In the genomic region with DNA sequence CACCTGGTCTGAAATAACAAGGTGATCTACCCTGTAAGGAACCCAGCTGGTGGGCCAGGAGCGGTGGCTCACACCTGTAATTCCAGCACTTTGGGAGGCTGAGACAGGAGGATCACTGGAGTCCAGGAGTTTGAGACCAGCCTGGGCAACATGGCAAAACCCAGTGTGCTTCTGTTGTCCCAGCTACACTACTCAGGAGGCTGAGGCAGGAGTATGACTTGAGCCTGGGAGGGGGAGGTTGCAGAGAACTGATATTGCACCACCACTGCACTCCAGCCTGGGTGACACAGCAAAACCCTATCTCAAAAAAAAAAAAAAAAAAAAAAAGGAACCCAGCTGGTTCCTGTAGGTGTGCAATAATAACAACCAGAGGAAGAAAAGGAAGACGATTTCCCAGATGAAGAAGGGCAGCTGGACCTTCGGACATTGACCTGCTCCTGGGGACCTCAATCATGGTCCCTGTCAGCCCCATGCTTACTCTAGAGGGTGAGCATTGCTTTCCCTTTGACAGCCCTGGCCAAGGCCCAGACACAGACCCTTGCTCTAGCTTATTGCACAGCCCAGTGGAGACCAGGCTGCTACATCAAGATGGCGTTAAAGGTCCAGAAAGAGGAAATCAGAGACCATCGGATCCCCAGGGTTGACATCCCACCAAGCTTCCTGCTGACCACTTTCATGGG, we compare ENCODE assay signal across 11 cellular contexts. TPM values are rescaled to one million over a fixed set of nuclear protein-coding genes. Genes with fewer than 3 reads are reported as not detected.
DNase-seq lines count a peak whose midpoint lies in the region; ATAC-seq, FAIRE-seq and TF ChIP-seq lines count a peak whose summit lies in the region.
"Had no signal": no experiment of that assay in that cellular context is flagged by ENCODE, and none has a peak within 500 bp of the region (broad histone marks: within the 10 kb centered on the region; RNA-seq: fewer than 3 reads in every experiment).

No MANE protein-coding gene starts in this region.

- DNase-seq in GF-D8 (lab: John Stamatoyannopoulos, UW) (peak; percentile 46), PC-9 (peak; percentile 49 to 78), H1 (ENCODE audit: low read depth in 1 of 2, low spot score in 2 of 2) (no peak), osteoblast (ENCODE audit: insufficient read length, low spot score, missing footprints) (peak; percentile 43), DMS153 (lab: John Stamatoyannopoulos, UW) (no peak), medulla oblongata (ENCODE audit: extremely low spot score) (no peak)
- DNase-seq: NCI-H1694 treated with DMSO at 0.1 percent for 48 hours, SHP77 treated with DMSO at 0.1 percent for 48 hours had no signal

- H3K23ac ChIP-seq in H1 (ENCODE audit: insufficient read length), result no peak overlapping the region

- H3K36me3 ChIP-seq in PC-9 (ENCODE audit: low read depth) (peaks cover 19% of the 10 kb centered on the region), H1 (ENCODE audit: control insufficient read depth in 2 of 4, insufficient read depth in 4 of 4, low read length in 3 of 4) (peaks cover 9 to 14% (median 10%) of the 10 kb centered on the region in 4 experiments; a peak in 7 of 8 replicates), osteoblast (ENCODE audit: insufficient read depth, low read length) (peaks cover 25% of the 10 kb centered on the region)

- no peak for TF ChIP-seq RAD21 in H1 (IDR thresholded peaks at IDR 0.05 in 1 of 2, conservative IDR thresholded peaks at IDR 0.05 in 1 of 2; ENCODE audit: low read depth in 2 of 2, low read length in 2 of 2)

- TF ChIP-seq CTCF in PC-9 (conservative IDR thresholded peaks at IDR 0.05) (no peak; the same call in 1 of the 2 replicates), H1 (IDR thresholded peaks at IDR 0.05; ENCODE audit: control extremely low read depth in 1 of 3, insufficient read depth in 1 of 3, low read depth in 1 of 3, low read length in 3 of 3) (no peak), osteoblast (IDR thresholded peaks at IDR 0.05; ENCODE audit: extremely low read depth, low read depth, low read length) (no peak)

- no peak for TF ChIP-seq POLR2A in H1 (IDR thresholded peaks at IDR 0.05; ENCODE audit: control extremely low read depth in 1 of 2, low read depth in 2 of 2, low read length in 2 of 2)

- H3K4ac ChIP-seq in H1 (replicated peaks; ENCODE audit: insufficient read length, low read depth, low read length), result no peak overlapping the region

- H3K4me1 ChIP-seq in PC-9 (replicated peaks; ENCODE audit: insufficient read depth) (peaks cover 47% of the 10 kb centered on the region), H1 (replicated peaks in 1 of 4; ENCODE audit: control insufficient read depth in 3 of 4, insufficient read depth in 4 of 4, low read length in 3 of 4) (peaks cover 7 to 16% (median 9%) of the 10 kb centered on the region in 4 experiments), osteoblast (ENCODE audit: insufficient read depth, low read length) (peaks cover 14% of the 10 kb centered on the region)

- no peak overlapping the region for H3K56ac ChIP-seq in H1 (replicated peaks; ENCODE audit: insufficient read length, low read depth, low read length)

- H3K4me3 ChIP-seq in PC-9 (no peak overlapping the region), H1 (ENCODE audit: extremely low read depth in 1 of 4, insufficient read depth in 2 of 4, low read depth in 3 of 4, low read length in 4 of 4) (no peak overlapping the region), osteoblast (ENCODE audit: insufficient read depth, low read length) (no peak overlapping the region)
- H3K4me3 ChIP-seq: vagina had no signal

- H2BK12ac ChIP-seq in H1 (ENCODE audit: low read depth, low read length), result peak overlapping the region; percentile 22; the same call in 1 of the 2 replicates

- H3K18ac ChIP-seq in H1 (ENCODE audit: extremely low read depth, low read length), result no peak overlapping the region

- FAIRE-seq in H1 (lab: Jason Lieb, UNC), result no peak

- H2AFZ ChIP-seq in PC-9 (no peak overlapping the region), H1 (ENCODE audit: low read length) (no peak overlapping the region), osteoblast (ENCODE audit: low read length) (no peak overlapping the region)

- WGBS in H1 (ENCODE audit: extremely low coverage in 1 of 2, insufficient coverage in 1 of 2, insufficient read length in 1 of 2, insufficient replicate concordance in 2 of 2, low coverage in 1 of 2, low lambda C conversion rate in 2 of 2, missing lambda C conversion rate in 1 of 2), 2 experiments, result 94% methylated on average over 4 of the region's 5 CpGs; no CpG with 5 or more reads in 1 of the 2 experiments

- no peaks in the 10 kb centered on the region for H3K27me3 ChIP-seq in PC-9 (ENCODE audit: insufficient read depth, low read depth)
- H3K27me3 ChIP-seq in H1 (replicated peaks in 1 of 4; ENCODE audit: control insufficient read depth in 3 of 4, extremely low read depth in 1 of 4, insufficient read depth in 3 of 4, low read length in 3 of 4), result peaks cover 0 to 6% (median 3%) of the 10 kb centered on the region in 4 experiments; a peak in 3 of 7 replicates
- no peaks in the 10 kb centered on the region for H3K27me3 ChIP-seq in osteoblast (ENCODE audit: insufficient read depth, low read length)
- H3K27me3 ChIP-seq: vagina had no signal

- H3F3A ChIP-seq in PC-9 (ENCODE audit: insufficient read depth, low read depth), result peaks cover 30% of the 10 kb centered on the region

- H4K20me1 ChIP-seq in PC-9 (ENCODE audit: insufficient read depth) (peaks cover 28% of the 10 kb centered on the region), H1 (replicated peaks in 1 of 2; ENCODE audit: control insufficient read depth in 1 of 2, insufficient read depth in 2 of 2, low read length in 2 of 2) (peaks cover 3 to 5% of the 10 kb centered on the region in 2 experiments), osteoblast (ENCODE audit: insufficient read depth, low read length) (peaks cover 26% of the 10 kb centered on the region)

- peak overlapping the region; percentile 32; the same call in 1 of the 2 replicates for H3K4me2 ChIP-seq in PC-9
- no peak overlapping the region for H3K4me2 ChIP-seq in H1 (ENCODE audit: insufficient read depth in 1 of 2, low read depth in 2 of 2, low read length in 2 of 2)
- H3K4me2 ChIP-seq in osteoblast (ENCODE audit: insufficient read depth, low read length), result no peak overlapping the region

- 0 out of 2 replicates have a peak overlapping the region, but pooled peaks have one; percentile 61 for H2AK5ac ChIP-seq in H1 (ENCODE audit: low read depth, low read length)

- CTCF ChIA-PET in PC-9 (lab: Charles Lee) (interaction anchor here (0.6 to 1.6 kb wide), 6 partner anchors 8 to 206 kb away, joined by 3 to 10 read pairs (median 4); no protein-coding TSS in a partner anchor), H1 (lab: Charles Lee; ENCODE audit: partially characterized antibody) (interaction anchor here (0.7 to 8.9 kb wide), 9 partner anchors 13 to 155 kb away, joined by 3 to 83 read pairs (median 3); no protein-coding TSS in a partner anchor)

- no peaks in the 10 kb centered on the region for H3K79me1 ChIP-seq in H1 (ENCODE audit: low read depth, low read length)

- no peak overlapping the region for H3K14ac ChIP-seq in H1 (ENCODE audit: insufficient read length)

- POLR2A ChIA-PET in PC-9 (lab: Charles Lee; ENCODE audit: unreplicated experiment), result interaction anchor here (0.5 to 3.1 kb wide), 8 partner anchors 9 to 158 kb away, joined by 3 to 65 read pairs (median 10); no protein-coding TSS in a partner anchor
- POLR2A ChIA-PET in H1 (lab: Charles Lee; ENCODE audit: partially characterized antibody), result interaction anchor here (0.6 to 14.8 kb wide), 11 partner anchors 7 to 157 kb away, joined by 3 to 351 read pairs (median 4); partner anchors contain the start of gene NEK9

- H3K23me2 ChIP-seq in H1 (ENCODE audit: low read depth, low read length), result peaks cover 10% of the 10 kb centered on the region; the same call in 1 of the 2 replicates

- no peak for TF ChIP-seq EP300 in H1 (IDR thresholded peaks at IDR 0.05; ENCODE audit: borderline replicate concordance in 1 of 2, low read depth in 2 of 2, low read length in 2 of 2)

- no peak overlapping the region for H4K91ac ChIP-seq in H1 (replicated peaks; ENCODE audit: insufficient read length, low read length)

- peak overlapping the region; percentile 29; the same call in 1 of the 2 replicates for H2BK20ac ChIP-seq in H1 (ENCODE audit: low read length)

- H2BK15ac ChIP-seq in H1 (ENCODE audit: low read length), result no peak overlapping the region

- H3K9me3 ChIP-seq in PC-9 (ENCODE audit: insufficient read depth, low read depth), result no peaks in the 10 kb centered on the region
- H3K9me3 ChIP-seq in H1 (ENCODE audit: insufficient read depth in 2 of 2, low read depth in 1 of 2, low read length in 1 of 2), result no peaks in the 10 kb centered on the region
- H3K9me3 ChIP-seq in osteoblast (ENCODE audit: low read depth, low read length), result no peaks in the 10 kb centered on the region
- H3K9me3 ChIP-seq: vagina had no signal

- H4K8ac ChIP-seq in H1 (ENCODE audit: extremely low read depth, insufficient read depth, low read length), result no peak overlapping the region

- BruUV-seq in PC-9 (replicated peaks; lab: Mats Ljungman, UMichigan), result no TSS peak

- H3K9me2 ChIP-seq in PC-9 (ENCODE audit: insufficient read depth), result no peaks in the 10 kb centered on the region

- H3K9ac ChIP-seq in H1 (replicated peaks in 1 of 4; ENCODE audit: extremely low read depth in 1 of 4, low read depth in 3 of 4, low read length in 3 of 4), result no peak overlapping the region

- intact Hi-C loops in PC-9 (cut with micrococcal nuclease; ENCODE audit: unreplicated experiment), result no loop called here

- H3K79me2 ChIP-seq in PC-9 (ENCODE audit: low read depth) (peaks cover 28% of the 10 kb centered on the region), H1 (ENCODE audit: control insufficient read depth in 1 of 2, insufficient read depth in 2 of 2, low read length in 2 of 2) (peaks cover 0 to 12% of the 10 kb centered on the region in 2 experiments; a peak in 2 of 4 replicates), osteoblast (ENCODE audit: insufficient read depth, low read length) (peaks cover 23% of the 10 kb centered on the region)

- H2BK5ac ChIP-seq in H1 (ENCODE audit: low read depth, low read length), result no peak overlapping the region

- H3K27ac ChIP-seq in PC-9 (peak overlapping the region; percentile 46), H1 (ENCODE audit: low read depth, low read length) (no peak overlapping the region), osteoblast (ENCODE audit: low read depth, low read length) (no peak overlapping the region)
- H3K27ac ChIP-seq: vagina had no signal

- ATAC-seq in HG03135 (IDR thresholded peaks at IDR 0.05; ENCODE audit: unreplicated experiment) (no peak), HG03457 (IDR thresholded peaks at IDR 0.05; ENCODE audit: unreplicated experiment) (no peak)

- no peak overlapping the region for H4K5ac ChIP-seq in H1 (ENCODE audit: insufficient read length, low read depth, low read length)

- no peak overlapping the region for H2BK120ac ChIP-seq in H1 (replicated peaks; ENCODE audit: low read depth, low read length)

RNA-seq across cellular contexts. Expression of gene FOS, which starts 5.4 kb away (rescaled TPM):
- 84.6 and 154 TPM in 2 replicates for total RNA-seq in PC-9 (2021)
- 51.5 and 51.8 TPM in 2 replicates for total RNA-seq in H1 (2021; fragmentation: NEBNext Ultra II Directional; extraction: Animal tissue kit (Norgen Biotek cat#: 25700))
- polyA plus RNA-seq in H1 (2011; rRNA removed), result 50.2 and 74.5 TPM in 2 replicates
- 29.8 TPM for polyA plus RNA-seq in H1 (2011; cell fraction: cytosol; rRNA removed)
- polyA plus RNA-seq in H1 (2011; cell fraction: nucleus; rRNA removed), result 236 TPM
- 36.4 to 90.0 TPM (median 56.1 TPM) in 4 replicates for polyA plus RNA-seq in H1 (2012, experiment 1 of 2)
- polyA plus RNA-seq in H1 (2012, experiment 2 of 2), result 60.5 TPM
- polyA plus RNA-seq in H1 (2013, experiment 1 of 2), result 8.6 TPM
- 8.3 TPM for polyA plus RNA-seq in H1 (2013, experiment 2 of 2)
- polyA minus RNA-seq in H1 (2011; rRNA and poly(A)+ RNA removed), result 35.8 and 91.1 TPM in 2 replicates
- polyA minus RNA-seq in H1 (2011; cell fraction: cytosol; rRNA and poly(A)+ RNA removed), result 38.5 TPM
- polyA minus RNA-seq in H1 (2011; cell fraction: nucleus; rRNA and poly(A)+ RNA removed), result 604 TPM
- total RNA-seq in osteoblast, result 42.3 and 63.6 TPM in 2 replicates

Comparison
In these comparisons a context has a peak if more than half of its experiments do, and no peak if none do; other contexts are left out.
1. DNase-seq: peak in GF-D8 (single experiment), PC-9 (2 of 2) and osteoblast (single experiment); none in H1 (0 of 2), DMS153 (single experiment) and medulla oblongata (single experiment).